Comparison of ENCODE assay signal across 8 cellular contexts in the genomic region with DNA sequence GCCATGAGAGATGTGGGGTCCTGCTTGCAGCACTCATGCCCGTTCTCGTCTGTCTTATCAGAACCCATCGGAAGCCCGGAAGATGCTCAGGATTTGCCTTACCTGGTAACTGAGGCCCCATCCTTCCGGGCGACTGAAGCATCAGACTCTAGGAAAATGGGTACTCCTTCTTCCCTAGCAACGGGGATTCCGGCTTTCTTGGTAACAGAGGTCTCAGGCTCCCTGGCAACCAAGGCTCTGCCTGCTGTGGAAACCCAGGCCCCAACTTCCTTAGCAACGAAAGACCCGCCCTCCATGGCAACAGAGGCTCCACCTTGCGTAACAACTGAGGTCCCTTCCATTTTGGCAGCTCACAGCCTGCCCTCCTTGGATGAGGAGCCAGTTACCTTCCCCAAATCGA. TPM values are rescaled to one million over a fixed set of nuclear protein-coding genes. Genes with fewer than 3 reads are reported as not detected.
A peak's percentile ranks its signal among the peaks of the same experiment; 100 is the strongest.
DNase-seq lines count a peak whose midpoint lies in the region; ATAC-seq and TF ChIP-seq lines count a peak whose summit lies in the region.

No MANE protein-coding gene starts in this region.

- no peak overlapping the region for H3K4me2 ChIP-seq in mammary epithelial cell (ENCODE audit: insufficient read depth, low read depth, low read length)

- dilution Hi-C loops in mammary epithelial cell (cut with HindIII; ENCODE audit: low sequenced_read_pairs), result no loop called here

- H4K20me1 ChIP-seq in mammary epithelial cell (ENCODE audit: insufficient read depth, low read length), result no peaks in the 10 kb centered on the region

- peaks cover under 1% of the 10 kb centered on the region for H3K36me3 Mint-ChIP-seq in MCF 10A (ENCODE audit: insufficient read depth, unreplicated experiment)

- H3K4me1 ChIP-seq in mammary epithelial cell (ENCODE audit: insufficient read depth, low read length), result peaks cover 3% of the 10 kb centered on the region
- H3K4me1 ChIP-seq in adrenal gland (replicated peaks in 1 of 2), result peaks cover 0 to 16% of the 10 kb centered on the region in 2 donors
- peaks cover 4% of the 10 kb centered on the region for H3K4me1 ChIP-seq in iPS DF 6.9 (ENCODE audit: control insufficient read depth, insufficient read depth, low read length)

- peaks cover 27% of the 10 kb centered on the region for H3K4me1 Mint-ChIP-seq in MCF 10A (ENCODE audit: insufficient read depth, unreplicated experiment)

- no peak for TF ChIP-seq POLR2A in adrenal gland (IDR thresholded peaks at IDR 0.05)

- intact Hi-C loops in MCF 10A (cut with micrococcal nuclease), result no loop called here
- intact Hi-C loops in mammary epithelial cell (cut with micrococcal nuclease), result no loop called here
- intact Hi-C loops in adrenal gland (cut with DNase I), result no loop called here

- 99% methylated on average over 10 of the region's 12 CpGs for WGBS in mammary epithelial cell (ENCODE audit: low coverage, missing lambda C conversion rate)
- WGBS in adrenal gland, 4 donors, result 64 to 81% (median 68%) methylated on average over 9 to 12 of the region's 12 CpGs
- WGBS in iPS DF 6.9 (ENCODE audit: insufficient coverage, insufficient read length), result no CpG with 5 or more reads among the region's 12 CpGs

- no peak overlapping the region for H3K27ac Mint-ChIP-seq in MCF 10A (ENCODE audit: low read depth, unreplicated experiment)

- H3K4me3 ChIP-seq in mammary epithelial cell (replicated peaks in 1 of 3; ENCODE audit: insufficient read depth in 1 of 3, low read depth in 2 of 3, low read length in 3 of 3) (no peak overlapping the region), adrenal gland (no peak overlapping the region), iPS DF 6.9 (ENCODE audit: low read length) (no peak overlapping the region)

- no peak overlapping the region for H2AFZ ChIP-seq in mammary epithelial cell (ENCODE audit: low read depth, low read length)

- TF ChIP-seq CTCF in MCF 10A (IDR thresholded peaks at IDR 0.05; ENCODE audit: unreplicated experiment) (no peak), mammary epithelial cell (conservative IDR thresholded peaks at IDR 0.05 in 1 of 2, IDR thresholded peaks at IDR 0.05 in 1 of 2; ENCODE audit: extremely low read depth in 1 of 2, insufficient read depth in 1 of 2, low read depth in 1 of 2, low read length in 2 of 2) (no peak), adrenal gland (IDR thresholded peaks at IDR 0.05) (no peak)

- DNase-seq in MCF 10A (ENCODE audit: unreplicated experiment) (peak; percentile 37), mammary epithelial cell (no peak), T-helper 2 cell (peak in 4 of 5 experiments; percentile 33 to 82 (median 70)), adrenal gland (peak; percentile 55 to 86 (median 73)), iPS DF 6.9 (ENCODE audit: low read depth, low spot score) (peak; percentile 85), DMS114 treated with DMSO at 0.1 percent for 48 hours (lab: John Stamatoyannopoulos, UW; ENCODE audit: unreplicated experiment) (no peak)
- DNase-seq in stimulated activated CD4-positive, alpha-beta T cell treated with anti-CD3 and anti-CD28 coated beads, Interleukin-2, amount 100 ng/mL, for 48 hours, result peak; percentile 69 to 70

- in situ Hi-C loops in mammary epithelial cell (cut with MboI; ENCODE audit: low sequenced_read_pairs in 2 of 2), result no loop called here

- no peaks in the 10 kb centered on the region for H3K9me3 Mint-ChIP-seq in MCF 10A (ENCODE audit: unreplicated experiment)

- no peaks in the 10 kb centered on the region for H3K27me3 Mint-ChIP-seq in MCF 10A (ENCODE audit: insufficient read depth, unreplicated experiment)

- BruUV-seq in MCF 10A (replicated peaks; lab: Mats Ljungman, UMichigan) (no TSS peak), mammary epithelial cell (replicated peaks; lab: Mats Ljungman, UMichigan) (no TSS peak)

- ATAC-seq in GM19467 (IDR thresholded peaks at IDR 0.05; ENCODE audit: unreplicated experiment), result no peak

- H3K27ac ChIP-seq in mammary epithelial cell (ENCODE audit: insufficient read depth, low read depth, low read length) (no peak overlapping the region), adrenal gland (no peak overlapping the region), iPS DF 6.9 (ENCODE audit: low read length) (no peak overlapping the region)

- no peak overlapping the region for H3K9ac ChIP-seq in mammary epithelial cell (ENCODE audit: insufficient read depth, low read length)

- CTCF ChIA-PET in MCF 10A (lab: Yijun Ruan, JAX) (no interaction called here), mammary epithelial cell (lab: Charles Lee; ENCODE audit: low non-redundant PET) (no interaction called here)

- no peak overlapping the region for H3K4me3 Mint-ChIP-seq in MCF 10A (ENCODE audit: unreplicated experiment)

- no peaks in the 10 kb centered on the region for H3K79me2 ChIP-seq in mammary epithelial cell (ENCODE audit: insufficient read depth, low read length)

- H3K27me3 ChIP-seq in mammary epithelial cell (ENCODE audit: insufficient read depth, low read length), result no peaks in the 10 kb centered on the region
- H3K27me3 ChIP-seq in adrenal gland, result no peaks in the 10 kb centered on the region
- no peaks in the 10 kb centered on the region for H3K27me3 ChIP-seq in iPS DF 6.9 (ENCODE audit: control insufficient read depth, insufficient read depth, low read length)

- POLR2A ChIA-PET in MCF 10A (lab: Yijun Ruan, JAX), result interaction anchor here (2.1 kb wide), 1 partner anchor 23 kb away, joined by 7 read pairs; a partner anchor contains a TSS

- no peaks in the 10 kb centered on the region for H3K9me3 ChIP-seq in mammary epithelial cell (replicated peaks; ENCODE audit: insufficient read depth, low read length)
- no peaks in the 10 kb centered on the region for H3K9me3 ChIP-seq in adrenal gland (replicated peaks in 1 of 3)
- H3K9me3 ChIP-seq in iPS DF 6.9 (ENCODE audit: control insufficient read depth, insufficient read depth, low read length), result no peaks in the 10 kb centered on the region

- H3K36me3 ChIP-seq in mammary epithelial cell (ENCODE audit: insufficient read depth, low read length), result no peaks in the 10 kb centered on the region
- peaks cover 0 to 10% of the 10 kb centered on the region in 2 donors for H3K36me3 ChIP-seq in adrenal gland (replicated peaks in 1 of 2)
- peaks cover 4% of the 10 kb centered on the region; the same call in 1 of the 2 replicates for H3K36me3 ChIP-seq in iPS DF 6.9 (ENCODE audit: control insufficient read depth, insufficient read depth, low read length)

RNA-seq across cellular contexts. Expression of a gene that starts 8.3 kb away (rescaled TPM):
- total RNA-seq in MCF 10A (2022) (not detected in 2 replicates), mammary epithelial cell (not detected), adrenal gland (1 to 10 TPM in 2 of 8 donors, under 1 TPM in 5, not detected in 1; 0.12 to 4.7 (median 0.55) TPM)
- polyA plus RNA-seq in mammary epithelial cell (not detected), adrenal gland (1 to 10 TPM in 2 of 3 donors, under 1 TPM in 1; 0.29 to 9.3 (median 7.4) TPM)
- not detected for polyA minus RNA-seq in mammary epithelial cell

RNA-seq across cellular contexts. Expression of a gene that starts 23.1 kb away (rescaled TPM):
- total RNA-seq in MCF 10A (2022), result 74.9 and 78.2 TPM in 2 replicates
- 100 to 1,000 TPM; 102 to 110 TPM for total RNA-seq in mammary epithelial cell
- polyA plus RNA-seq in mammary epithelial cell, result 91.9 TPM
- 122 TPM for polyA minus RNA-seq in mammary epithelial cell
- 100 to 1,000 TPM; 260 to 523 (median 363) TPM for total RNA-seq in adrenal gland
- 100 to 1,000 TPM; 116 to 481 (median 200) TPM for polyA plus RNA-seq in adrenal gland

RNA-seq across cellular contexts. Expression of a gene that starts 42.6 kb away (rescaled TPM):
- total RNA-seq in MCF 10A (2022) (not detected in 2 replicates), mammary epithelial cell (not detected), adrenal gland (100 to 1,000 TPM in 1 of 8 donors, 10 to 100 TPM in 7; 18.3 to 117 (median 35.7) TPM)
- polyA plus RNA-seq in mammary epithelial cell (not detected), adrenal gland (10 to 100 TPM in 1 of 3 donors, 1 to 10 TPM in 2; 3.7 to 28.7 (median 6.9) TPM)
- polyA minus RNA-seq in mammary epithelial cell, result not detected

Comparison
In these comparisons a context has a peak if more than half of its experiments do, and no peak if none do; other contexts are left out.
1. DNase-seq: peak in MCF 10A (single experiment), T-helper 2 cell (4 of 5), adrenal gland (7 of 7), iPS DF 6.9 (single experiment) and stimulated activated CD4-positive, alpha-beta T cell treated with anti-CD3 and anti-CD28 coated beads, Interleukin-2, amount 100 ng/mL, for 48 hours (2 of 2); none in mammary epithelial cell (single experiment) and DMS114 treated with DMSO at 0.1 percent for 48 hours (single experiment).
2. RNA of a gene that starts 42.6 kb away (total RNA-seq): 18.3 to 117 TPM in adrenal gland; not detected in mammary epithelial cell and not detected in MCF 10A; every median in the first group is over 10 times any median in the second.